29 cellular contexts compared by ENCODE assay signal in genomic region chr11:97621282-97621681, GRCh38.
"Had no signal": no experiment of that assay in that cellular context is flagged by ENCODE, and none has a peak within 500 bp of the region (broad histone marks: within the 10 kb centered on the region; RNA-seq: fewer than 3 reads in every experiment).

No MANE protein-coding gene starts in this region.

- H3K27me3 ChIP-seq: colonic mucosa, dorsolateral prefrontal cortex, esophagus muscularis mucosa, esophagus squamous epithelium, foreskin keratinocyte, gastrocnemius medialis, gastroesophageal sphincter, heart left ventricle, heart right ventricle, hepatocyte had no signal

- H3K27ac Mint-ChIP-seq: dendritic cell treated with granulocyte-macrophage colony-stimulating factor and Interleukin-4, amounts not matched to agents 40 ng/mL and 50 ng/mL, for 4 days; effector memory CD8-positive, alpha-beta T cell; endodermal cell had no signal

- FAIRE-seq: endometrium, endothelial cell of umbilical vein, frontal cortex had no signal

- H3K27ac ChIP-seq: colonic mucosa, coronary artery, dorsolateral prefrontal cortex, epithelial cell of prostate, esophagus muscularis mucosa, esophagus squamous epithelium, foreskin keratinocyte, gastrocnemius medialis, gastroesophageal sphincter, heart left ventricle, heart right ventricle, hepatocyte had no signal

- H2AFZ ChIP-seq: hepatocyte had no signal

- DNase-seq: colonic mucosa; cortex of kidney; dermis blood vessel endothelial cell; dorsolateral prefrontal cortex; effector CD4-positive, alpha-beta T cell; effector CD8-positive, alpha-beta T cell; effector memory CD4-positive, alpha-beta T cell; effector memory CD8-positive, alpha-beta T cell; endodermal cell; erythroblast; esophagus squamous epithelium; foreskin fibroblast; foreskin keratinocyte; foreskin melanocyte; gastrocnemius medialis; glutamatergic neuron; head of caudate nucleus; heart left ventricle; heart right ventricle had no signal

- H3K4me3 Mint-ChIP-seq: dendritic cell treated with granulocyte-macrophage colony-stimulating factor and Interleukin-4, amounts not matched to agents 40 ng/mL and 50 ng/mL, for 4 days; effector memory CD8-positive, alpha-beta T cell; endodermal cell had no signal

- H3K4me1 ChIP-seq: colonic mucosa, esophagus muscularis mucosa, esophagus squamous epithelium, foreskin keratinocyte, gastrocnemius medialis, gastroesophageal sphincter, heart left ventricle, heart right ventricle had no signal

- H3K27me3 Mint-ChIP-seq: dendritic cell treated with granulocyte-macrophage colony-stimulating factor and Interleukin-4, amounts not matched to agents 40 ng/mL and 50 ng/mL, for 4 days; effector memory CD8-positive, alpha-beta T cell had no signal

- H3K79me2 ChIP-seq: hepatocyte had no signal

- ATAC-seq: effector memory CD8-positive, alpha-beta T cell; esophagus mucosa; foreskin keratinocyte; gastrocnemius medialis; gastroesophageal sphincter; heart left ventricle; heart right ventricle had no signal

- H3K36me3 ChIP-seq: colonic mucosa, esophagus muscularis mucosa, esophagus squamous epithelium, gastrocnemius medialis, gastroesophageal sphincter, heart left ventricle, heart right ventricle had no signal

- H3K9me3 ChIP-seq: colonic mucosa, esophagus muscularis mucosa had no signal

- H3K4me3 ChIP-seq: colonic mucosa, coronary artery, dorsolateral prefrontal cortex, esophagus muscularis mucosa, esophagus squamous epithelium, gastrocnemius medialis, gastroesophageal sphincter, heart left ventricle, heart right ventricle, hepatocyte had no signal

- H3K4me2 ChIP-seq: hepatocyte had no signal
